ENCODE assay signal across 28 cellular contexts in genomic region chr22:31475778-31476177, GRCh38.
"Had no signal": no experiment of that assay in that cellular context is flagged by ENCODE, and none has a peak within 500 bp of the region (broad histone marks: within the 10 kb centered on the region; RNA-seq: fewer than 3 reads in every experiment).

No MANE protein-coding gene starts in this region.

- H3K9me3 Mint-ChIP-seq: activated CD4-positive, alpha-beta memory T cell treated with anti-CD3 and anti-CD28 coated beads for 36 hours; activated naive CD4-positive, alpha-beta T cell treated with anti-CD3 and anti-CD28 coated beads, Interleukin-2, amount 50 U/mL, for 72 hours; activated naive CD8-positive, alpha-beta T cell treated with anti-CD3 and anti-CD28 coated beads, Interleukin-2, amount 50 U/mL, for 24 hours; brain; central memory CD8-positive, alpha-beta T cell had no signal

- H3K4me2 ChIP-seq: KMS-11, SK-N-SH had no signal

- H3K27me3 ChIP-seq: ascending aorta, SJCRH30 had no signal

- H3K4me1 ChIP-seq: ascending aorta, SJCRH30 had no signal

- H3K27ac ChIP-seq: ascending aorta, KMS-11, RWPE1, SJCRH30, WERI-Rb-1 had no signal

- ATAC-seq: activated naive CD8-positive, alpha-beta T cell treated with anti-CD3 and anti-CD28 coated beads, Interleukin-2, amount 50 U/mL, for 24 hours; Panc1 had no signal

- H3K4me3 ChIP-seq: ascending aorta, SJCRH30 had no signal

- H3K27ac Mint-ChIP-seq: activated CD4-positive, alpha-beta memory T cell treated with anti-CD3 and anti-CD28 coated beads for 36 hours; activated naive CD8-positive, alpha-beta T cell treated with anti-CD3 and anti-CD28 coated beads, Interleukin-2, amount 50 U/mL, for 24 hours; brain had no signal

- H3K4me3 Mint-ChIP-seq: activated CD4-positive, alpha-beta memory T cell treated with anti-CD3 and anti-CD28 coated beads for 36 hours; activated naive CD8-positive, alpha-beta T cell treated with anti-CD3 and anti-CD28 coated beads, Interleukin-2, amount 50 U/mL, for 24 hours; brain; central memory CD8-positive, alpha-beta T cell had no signal

- H3K27me3 Mint-ChIP-seq: activated CD4-positive, alpha-beta memory T cell treated with anti-CD3 and anti-CD28 coated beads for 36 hours; activated naive CD8-positive, alpha-beta T cell treated with anti-CD3 and anti-CD28 coated beads, Interleukin-2, amount 50 U/mL, for 24 hours; brain; central memory CD8-positive, alpha-beta T cell had no signal

- H3K9me3 ChIP-seq: ascending aorta, SJCRH30, SK-N-SH had no signal

- H3K9ac ChIP-seq: KMS-11, SK-N-SH had no signal

- DNase-seq: activated CD4-positive, alpha-beta memory T cell treated with anti-CD3 and anti-CD28 coated beads for 36 hours; activated CD4-positive, alpha-beta T cell treated with anti-CD3 and anti-CD28 coated beads for 48 hours; activated naive CD8-positive, alpha-beta T cell treated with anti-CD3 and anti-CD28 coated beads, Interleukin-2, amount 50 U/mL, for 24 hours; activated T-cell treated with anti-CD3 and anti-CD28 coated beads for 4 hours; activated T-cell treated with anti-CD3 and anti-CD28 coated beads, Interleukin-2, amount 50 U/mL, for 48 hours; amniotic stem cell; NCI-H1092; NCI-H1417; NCI-H1694; NCI-H2029; NCI-H2107; NCI-H2171 treated with DMSO at 0.1 percent for 48 hours; NCI-H226; NCI-H526; NCI-H82; OCI-M1; Right ventricle myocardium superior; SJCRH30; SK-N-SH; T-helper 1 cell; WERI-Rb-1 had no signal

- H3K4me1 Mint-ChIP-seq: brain had no signal

- H3K9me2 ChIP-seq: SK-N-SH had no signal
